ENCODE assay signal across 8 cellular contexts in genomic region chr2:223761749-223762148, GRCh38.
DNase-seq lines count a peak whose midpoint lies in the region; ATAC-seq and TF ChIP-seq lines count a peak whose summit lies in the region.
"Not testable (repeated sequence)": the region's sequence is repeated elsewhere in the genome, so short reads cannot be mapped to it uniquely, and the experiment has no call there.

No MANE protein-coding gene starts in this region.

- H3K4me3 Mint-ChIP-seq in activated CD4-positive, alpha-beta memory T cell treated with anti-CD3 and anti-CD28 coated beads, Interleukin-2, amount 10 ng/mL, durations not matched to agents 7 days and 5 days, result not testable (repeated sequence)

- POLR2A ChIA-PET in HCT116 (lab: Charles Lee), result interaction anchor here (0.8 to 3.9 kb wide), 5 partner anchors 38 to 95 kb away, joined by 3 to 35 read pairs (median 6); partner anchors contain the start of gene AP1S3
- POLR2A ChIA-PET in activated CD4-positive, alpha-beta memory T cell treated with anti-CD3 and anti-CD28 coated beads, Interleukin-2, amount 10 ng/mL, durations not matched to agents 7 days and 5 days (lab: Charles Lee), result interaction anchor here (1.0 kb wide), 1 partner anchor 76 kb away, joined by 3 read pairs; no protein-coding TSS in a partner anchor

- WGBS in hepatocyte (ENCODE audit: low lambda C conversion rate, missing lambda C conversion rate), result 100% methylated on average over 7 of the region's 7 CpGs
- WGBS in stomach, 5 donors, result 86 to 93% (median 89%) methylated on average over 7 of the region's 7 CpGs

- not testable (repeated sequence) for H3K9me2 ChIP-seq in HCT116 (ENCODE audit: insufficient read depth); hepatocyte (replicated peaks; ENCODE audit: insufficient read depth)

- ATAC-seq in GM18511 (IDR thresholded peaks at IDR 0.05; ENCODE audit: unreplicated experiment), result peak; percentile 78
- peak; percentile 64 for ATAC-seq in GM19452 (IDR thresholded peaks at IDR 0.05; ENCODE audit: unreplicated experiment)
- not testable (repeated sequence) for ATAC-seq in HCT116
- ATAC-seq in HG03064 (IDR thresholded peaks at IDR 0.05; ENCODE audit: low read depth, unreplicated experiment), result peak; percentile 68
- ATAC-seq in HG03565 (IDR thresholded peaks at IDR 0.05; ENCODE audit: unreplicated experiment), result peak; percentile 68

- not testable (repeated sequence) for H3K36me3 Mint-ChIP-seq in activated CD4-positive, alpha-beta memory T cell treated with anti-CD3 and anti-CD28 coated beads, Interleukin-2, amount 10 ng/mL, durations not matched to agents 7 days and 5 days (ENCODE audit: low read depth)

- not testable (repeated sequence) for TF ChIP-seq CTCF in HCT116 (IDR thresholded peaks at IDR 0.05 in 2 of 3, conservative IDR thresholded peaks at IDR 0.05 in 1 of 3; ENCODE audit: borderline replicate concordance in 1 of 3, insufficient read depth in 1 of 3, low read depth in 2 of 3, low read length in 2 of 3); hepatocyte (IDR thresholded peaks at IDR 0.05; ENCODE audit: poor library complexity); stomach (IDR thresholded peaks at IDR 0.05)

- TF ChIP-seq EP300 in stomach (IDR thresholded peaks at IDR 0.05), result not testable (repeated sequence)

- H3K27ac ChIP-seq in HCT116 (ENCODE audit: low read depth, low read length) (peak overlapping the region; percentile 91), hepatocyte (peak overlapping the region; percentile 97), stomach (peak overlapping the region; percentile 14 to 75 (median 47))

- H2AFZ ChIP-seq in HCT116 (ENCODE audit: low read depth, low read length, poor library complexity, severe bottlenecking); hepatocyte: not testable (repeated sequence)

- not testable (repeated sequence) for DNase-seq in HCT116 (ENCODE audit: low read depth, low spot score); activated CD4-positive, alpha-beta memory T cell treated with anti-CD3 and anti-CD28 coated beads, Interleukin-2, amount 10 ng/mL, durations not matched to agents 7 days and 5 days; hepatocyte (ENCODE audit: low spot score); stomach

- not testable (repeated sequence) for H3K79me2 ChIP-seq in HCT116 (ENCODE audit: insufficient read depth, low read length); hepatocyte

- H3K4me1 ChIP-seq in HCT116 (ENCODE audit: control insufficient read depth in 1 of 2, insufficient read depth in 2 of 2, low read length in 2 of 2) (peaks cover 56 to 63% of the 10 kb centered on the region in 2 experiments), hepatocyte (ENCODE audit: insufficient read depth) (peaks cover 20% of the 10 kb centered on the region), stomach (peaks cover 18 to 42% (median 20%) of the 10 kb centered on the region in 4 donors)

- CTCF ChIA-PET in HCT116 (lab: Charles Lee), result interaction anchor here (1.0 to 2.0 kb wide), 6 partner anchors 14 to 790 kb away, joined by 3 to 23 read pairs (median 6); no protein-coding TSS in a partner anchor
- CTCF ChIA-PET in activated CD4-positive, alpha-beta memory T cell treated with anti-CD3 and anti-CD28 coated beads, Interleukin-2, amount 10 ng/mL, durations not matched to agents 7 days and 5 days (lab: Charles Lee), result interaction anchor here (1.0 to 2.0 kb wide), 13 partner anchors 9 to 790 kb away, joined by 3 to 8 read pairs (median 6); partner anchors contain the start of gene MRPL44

- intact Hi-C loops in HCT116 (cut with micrococcal nuclease), result loop anchor here (2.0 kb wide), 1 partner anchor 63 kb away; no protein-coding TSS in a partner anchor
- intact Hi-C loops in stomach (cut with DNase I; ENCODE audit: low total_unique reads), result not testable (repeated sequence)

- H3K27ac Mint-ChIP-seq in activated CD4-positive, alpha-beta memory T cell treated with anti-CD3 and anti-CD28 coated beads, Interleukin-2, amount 10 ng/mL, durations not matched to agents 7 days and 5 days, result peak overlapping the region; percentile 94

- H3K27me3 Mint-ChIP-seq in activated CD4-positive, alpha-beta memory T cell treated with anti-CD3 and anti-CD28 coated beads, Interleukin-2, amount 10 ng/mL, durations not matched to agents 7 days and 5 days, result not testable (repeated sequence)

- H3K9me3 Mint-ChIP-seq in activated CD4-positive, alpha-beta memory T cell treated with anti-CD3 and anti-CD28 coated beads, Interleukin-2, amount 10 ng/mL, durations not matched to agents 7 days and 5 days, result not testable (repeated sequence)

- TF ChIP-seq POLR2A in HCT116 (IDR thresholded peaks at IDR 0.05; ENCODE audit: borderline replicate concordance, extremely low read depth, insufficient read depth, insufficient read length); stomach (IDR thresholded peaks at IDR 0.05): not testable (repeated sequence)

- TF ChIP-seq RAD21 in HCT116 (IDR thresholded peaks at IDR 0.05; ENCODE audit: low read depth), result not testable (repeated sequence)

- H3K36me3 ChIP-seq in HCT116 (ENCODE audit: control insufficient read depth in 1 of 2, insufficient read depth in 2 of 2, low read length in 2 of 2), result peaks cover 6 to 12% of the 10 kb centered on the region in 2 experiments; a peak in 3 of 4 replicates
- not testable (repeated sequence) for H3K36me3 ChIP-seq in hepatocyte (replicated peaks; ENCODE audit: insufficient read depth, low read depth); stomach

- BruUV-seq in HCT116 (replicated peaks; lab: Mats Ljungman, UMichigan), result not testable (repeated sequence)

- H3K4me1 Mint-ChIP-seq in activated CD4-positive, alpha-beta memory T cell treated with anti-CD3 and anti-CD28 coated beads, Interleukin-2, amount 10 ng/mL, durations not matched to agents 7 days and 5 days, result peaks cover 34% of the 10 kb centered on the region

- H3K4me3 ChIP-seq in HCT116 (replicated peaks in 1 of 2; ENCODE audit: low read depth in 1 of 2, low read length in 2 of 2); hepatocyte; stomach: not testable (repeated sequence)

- peak overlapping the region; percentile 70 for H3K4me2 ChIP-seq in HCT116 (ENCODE audit: low read length)
- H3K4me2 ChIP-seq in hepatocyte, result not testable (repeated sequence)

- H4K20me1 ChIP-seq in HCT116 (ENCODE audit: insufficient read depth); hepatocyte (ENCODE audit: insufficient read depth, poor library complexity, severe bottlenecking): not testable (repeated sequence)

- H3K27me3 ChIP-seq in HCT116 (ENCODE audit: insufficient read depth, low read length); hepatocyte; stomach: not testable (repeated sequence)

- RAD21 ChIA-PET in HCT116 (lab: Charles Lee; ENCODE audit: low non-redundant PET in 1 of 2, low total read pairs in 2 of 2, uncharacterized antibody in 2 of 2, unreplicated experiment in 2 of 2), result not testable (repeated sequence)

- peak overlapping the region; percentile 60 for H3K9ac ChIP-seq in HCT116 (ENCODE audit: low read length)

- not testable (repeated sequence) for H3K9me3 ChIP-seq in HCT116 (ENCODE audit: control insufficient read depth in 1 of 2, insufficient read depth in 1 of 2, low read depth in 1 of 2, low read length in 2 of 2); hepatocyte (ENCODE audit: low read depth); stomach

Comparison
In these comparisons a context has a peak if more than half of its experiments do, and no peak if none do; other contexts are left out.
1. H3K27ac ChIP-seq: peak in every context shown above with its lines; median percentile 97 in hepatocyte; 91 in HCT116; 47 in stomach.